24 cellular contexts compared by ENCODE assay signal in the genomic region with DNA sequence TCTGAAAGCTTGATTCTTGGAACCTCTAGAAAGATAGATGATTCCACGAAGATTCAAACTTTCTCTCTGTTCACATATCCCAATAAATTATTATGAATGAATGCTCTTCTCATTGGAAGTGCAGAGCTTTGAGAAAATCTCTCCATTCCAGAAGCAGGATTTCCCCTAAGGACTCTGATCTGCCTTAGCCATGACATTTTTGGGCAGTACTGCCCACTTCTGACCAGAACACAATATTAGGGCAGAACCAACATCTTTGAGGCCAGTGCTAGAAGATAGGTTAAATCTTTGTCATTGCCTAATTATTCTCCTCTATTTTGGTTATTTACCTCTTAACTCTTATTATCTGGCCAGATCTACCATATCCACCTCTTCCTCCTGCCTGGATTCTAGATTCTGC. TPM values are rescaled to one million over a fixed set of nuclear protein-coding genes. Genes with fewer than 3 reads are reported as not detected.
DNase-seq lines count a peak whose midpoint lies in the region; ATAC-seq and TF ChIP-seq lines count a peak whose summit lies in the region.
"Had no signal": no experiment of that assay in that cellular context is flagged by ENCODE, and none has a peak within 500 bp of the region (broad histone marks: within the 10 kb centered on the region; RNA-seq: fewer than 3 reads in every experiment).

No MANE protein-coding gene starts in this region.

- H3K4me1 Mint-ChIP-seq in T-helper 17 cell (peaks cover 6% of the 10 kb centered on the region), CD14-positive monocyte (peaks cover 4% of the 10 kb centered on the region)
- H3K4me1 Mint-ChIP-seq: IgD-negative memory B cell had no signal

- no peak overlapping the region for H3K27ac ChIP-seq in aorta (ENCODE audit: low read depth in 1 of 2, low read length in 2 of 2)
- H3K27ac ChIP-seq: Peyer's patch, SJSA1 had no signal

- H3K36me3 Mint-ChIP-seq in T-helper 17 cell (ENCODE audit: low read depth) = peaks cover 4% of the 10 kb centered on the region
- H3K36me3 Mint-ChIP-seq in CD14-positive monocyte = no peaks in the 10 kb centered on the region

- intact Hi-C loops in aorta (cut with DNase I) (no loop called here), CD14-positive monocyte (cut with micrococcal nuclease) (no loop called here)

- TF ChIP-seq CTCF in epithelial cell of proximal tubule (conservative IDR thresholded peaks at IDR 0.05; ENCODE audit: low read depth, low read length) (peak; percentile 22), CD14-positive monocyte (IDR thresholded peaks at IDR 0.05) (no peak)

- H3K4me1 ChIP-seq in aorta (ENCODE audit: control insufficient read depth in 1 of 2, insufficient read depth in 2 of 2, low read length in 2 of 2) = no peaks in the 10 kb centered on the region
- H3K4me1 ChIP-seq: Peyer's patch, SJSA1 had no signal

- no peaks in the 10 kb centered on the region for H3K36me3 ChIP-seq in aorta (ENCODE audit: control insufficient read depth in 1 of 2, insufficient read depth in 2 of 2, low read length in 1 of 2)
- H3K36me3 ChIP-seq: Peyer's patch, SJSA1 had no signal

- no peaks in the 10 kb centered on the region for H3K27me3 ChIP-seq in aorta (ENCODE audit: control insufficient read depth in 1 of 2, insufficient read depth in 2 of 2, low read length in 1 of 2)
- H3K27me3 ChIP-seq: Peyer's patch had no signal

- ATAC-seq in T-helper 17 cell = no peak
- no peak for ATAC-seq in aorta (ENCODE audit: low FRiP score)
- ATAC-seq in HG03196 (IDR thresholded peaks at IDR 0.05; ENCODE audit: unreplicated experiment) = no peak
- ATAC-seq in GM18505 (IDR thresholded peaks at IDR 0.05; ENCODE audit: unreplicated experiment) = no peak
- ATAC-seq: Right ventricle myocardium inferior had no signal

- no peaks in the 10 kb centered on the region for H3K9me3 Mint-ChIP-seq in CD14-positive monocyte
- H3K9me3 Mint-ChIP-seq: H9, IgD-negative memory B cell had no signal

- WGBS in aorta, 2 donors = 95 to 98% methylated on average over 1 of the region's 1 CpG

- H3K27me3 Mint-ChIP-seq in T-helper 17 cell (peaks cover 35% of the 10 kb centered on the region), CD14-positive monocyte (ENCODE audit: low read depth in 3 of 3) (peaks cover 0 to 2% (median 1%) of the 10 kb centered on the region in 3 donors)
- H3K27me3 Mint-ChIP-seq: IgD-negative memory B cell had no signal

- H3K4me3 ChIP-seq in epithelial cell of proximal tubule (ENCODE audit: low read depth, low read length) (no peak overlapping the region), aorta (ENCODE audit: low read length in 2 of 2) (no peak overlapping the region)
- H3K4me3 ChIP-seq: Peyer's patch, SJSA1 had no signal

- H3K9me3 ChIP-seq in T-helper 17 cell (ENCODE audit: control insufficient read depth, low read length, poor library complexity, severe bottlenecking) (no peaks in the 10 kb centered on the region), aorta (ENCODE audit: control insufficient read depth, low read length) (no peaks in the 10 kb centered on the region)
- H3K9me3 ChIP-seq: Peyer's patch, SJSA1 had no signal

- H3K27ac Mint-ChIP-seq in T-helper 17 cell (peak overlapping the region; percentile 39), CD14-positive monocyte (no peak overlapping the region)
- H3K27ac Mint-ChIP-seq: H9, IgD-negative memory B cell had no signal

- no peak for TF ChIP-seq POLR2A in GM18505 (IDR thresholded peaks at IDR 0.05; ENCODE audit: borderline replicate concordance, extremely low read depth, insufficient read depth, insufficient read length)

- peak; percentile 29 for DNase-seq in Ammon's horn (ENCODE audit: low spot score)
- DNase-seq in T-helper 17 cell = no peak
- DNase-seq in epithelial cell of proximal tubule (ENCODE audit: low read depth) = no peak
- peak; percentile 72 for DNase-seq in pons (ENCODE audit: low spot score)
- no peak for DNase-seq in aorta
- DNase-seq in CD14-positive monocyte (ENCODE audit: low spot score) = no peak
- DNase-seq: 8988T, AML-193, H9, Karpas-422, MV-4-11, NCI-H1105 treated with DMSO at 0.1 percent for 48 hours, NCI-H2029 treated with DMSO at 0.1 percent for 48 hours, NCI-H226, NCI-H510A treated with DMSO at 0.1 percent for 48 hours, NCI-H774, Peyer's patch had no signal

- H3K4me3 Mint-ChIP-seq in T-helper 17 cell = no peak overlapping the region
- H3K4me3 Mint-ChIP-seq in CD14-positive monocyte = no peak overlapping the region
- H3K4me3 Mint-ChIP-seq: H9, IgD-negative memory B cell had no signal

RNA-seq across cellular contexts. Expression of gene ARMC3, which starts 49.9 kb away (rescaled TPM):
- total RNA-seq in T-helper 17 cell (1 to 10 TPM in 1 of 2 donors, not detected in 1; 5.0 TPM), epithelial cell of proximal tubule (0.07 and 0.23 TPM in 2 replicates), aorta (not detected)
- polyA plus RNA-seq in aorta (under 1 TPM in 1 of 2 donors, not detected in 1; 0.13 TPM), CD14-positive monocyte (not detected)
- total RNA-seq: OCI-LY7, Peyer's patch, Right ventricle myocardium inferior, SJSA1 had no signal
- polyA plus RNA-seq: AG04450 had no signal

Comparison
In these comparisons a context has a peak if more than half of its experiments do, and no peak if none do; other contexts are left out.
1. DNase-seq: peak in Ammon's horn (single experiment) and pons (single experiment); none in T-helper 17 cell (0 of 3), epithelial cell of proximal tubule (single experiment), aorta (0 of 2) and CD14-positive monocyte (single experiment).